1 cellular context compared by ENCODE assay signal in the genomic region with DNA sequence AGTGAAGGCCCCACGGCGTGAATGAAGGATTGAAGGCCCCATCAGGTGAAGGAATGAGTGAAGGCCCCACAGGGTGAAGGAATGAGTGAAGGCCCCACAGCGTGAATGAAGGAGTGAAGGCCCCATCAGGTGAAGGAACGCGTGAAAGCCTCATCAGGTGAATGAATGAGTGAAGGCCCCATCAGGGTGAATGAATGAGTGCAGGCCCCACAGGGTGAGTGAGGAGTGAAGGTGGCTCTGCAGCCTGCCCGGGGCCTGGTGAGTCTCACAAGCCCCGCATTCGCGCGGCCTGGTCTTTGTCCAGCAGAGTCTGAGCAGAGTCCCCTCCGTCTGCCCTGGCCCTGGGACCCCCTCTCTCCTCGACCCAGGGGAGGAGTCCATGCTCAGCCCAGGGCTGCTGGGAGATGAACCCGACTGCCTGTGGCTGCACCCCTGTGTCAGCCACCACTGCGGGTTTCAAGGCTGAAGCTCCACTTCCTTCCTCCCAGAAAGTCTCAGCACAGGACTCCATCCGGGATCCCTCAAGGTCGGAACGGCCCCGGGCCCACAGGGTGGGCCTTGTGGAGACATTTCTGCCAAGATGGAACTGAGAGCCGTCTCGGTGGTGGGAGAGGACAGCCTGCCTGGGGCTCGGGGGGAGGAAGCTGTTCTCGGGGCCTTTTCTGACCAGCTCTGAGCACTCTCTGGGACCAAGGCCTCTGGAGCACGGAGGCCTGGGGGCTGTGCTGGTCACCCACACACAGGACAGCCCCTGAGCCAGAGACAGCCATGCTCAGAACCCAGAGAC.
TF ChIP-seq lines count a peak whose summit lies in the region.

No MANE protein-coding gene starts in this region.

TF ChIP-seq in H1, 55 proteins besides CTCF, POLR2A, EP300 and RAD21 (continued from another document):
- no peak for TF ChIP-seq SUZ12 (IDR thresholded peaks at IDR 0.05; ENCODE audit: low read length)
